19 cellular contexts compared by ENCODE assay signal in the genomic region with DNA sequence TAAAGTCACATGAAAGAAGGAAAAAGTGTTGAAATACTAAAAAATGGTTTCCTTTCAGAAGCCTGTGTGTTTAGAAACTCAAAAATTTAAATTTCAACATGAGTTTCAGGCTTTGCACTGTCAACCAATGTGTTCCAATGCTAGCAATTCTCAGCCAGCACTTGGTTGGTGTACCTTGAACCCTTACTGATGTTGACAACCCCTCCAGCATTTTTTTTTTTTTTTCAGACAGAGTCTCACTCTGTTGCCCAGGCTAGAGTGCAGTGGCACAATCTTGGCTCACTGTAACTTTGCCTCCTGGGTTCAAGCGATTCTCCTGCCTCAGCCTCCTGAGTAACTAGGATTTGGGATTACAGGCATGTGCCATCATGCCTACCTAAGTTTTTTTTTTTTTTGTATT.
A peak's percentile ranks its signal among the peaks of the same experiment; 100 is the strongest.
DNase-seq lines count a peak whose midpoint lies in the region; ATAC-seq and TF ChIP-seq lines count a peak whose summit lies in the region.
"Had no signal": no experiment of that assay in that cellular context is flagged by ENCODE, and none has a peak within 500 bp of the region (broad histone marks: within the 10 kb centered on the region; RNA-seq: fewer than 3 reads in every experiment).

No MANE protein-coding gene starts in this region.

- no peaks in the 10 kb centered on the region for H3K36me3 ChIP-seq in DND-41 (ENCODE audit: insufficient read depth, low read length)
- H3K36me3 ChIP-seq in mesendoderm (ENCODE audit: control insufficient read depth, insufficient read depth, low read length) = no peaks in the 10 kb centered on the region
- H3K36me3 ChIP-seq: adrenal gland, esophagus squamous epithelium, prostate gland, thyroid gland had no signal

- peak overlapping the region; percentile 84; the same call in 1 of the 2 replicates for H3K27ac ChIP-seq in DND-41 (ENCODE audit: low read length)
- no peak overlapping the region for H3K27ac ChIP-seq in mesendoderm (ENCODE audit: low read depth, low read length)
- H3K27ac ChIP-seq: prostate gland, thyroid gland had no signal

- no peak for TF ChIP-seq CTCF in DND-41 (IDR thresholded peaks at IDR 0.05; ENCODE audit: borderline replicate concordance, extremely low read depth, low read length, poor library complexity, severe bottlenecking)

- H3K27me3 ChIP-seq in DND-41 (ENCODE audit: insufficient read depth, low read length, poor library complexity) (no peaks in the 10 kb centered on the region), mesendoderm (ENCODE audit: insufficient read depth, low read length, poor library complexity) (no peaks in the 10 kb centered on the region)
- H3K27me3 ChIP-seq: adrenal gland, esophagus squamous epithelium, thyroid gland had no signal

- no peak overlapping the region for H2BK15ac ChIP-seq in mesendoderm (replicated peaks; ENCODE audit: low read depth)

- peaks cover 44% of the 10 kb centered on the region for H3K4me1 ChIP-seq in DND-41 (ENCODE audit: insufficient read depth, low read length)
- peaks cover 4% of the 10 kb centered on the region for H3K4me1 ChIP-seq in mesendoderm (ENCODE audit: control insufficient read depth, low read depth, low read length)
- H3K4me1 ChIP-seq: adrenal gland, prostate gland, thyroid gland had no signal

- H3K23ac ChIP-seq in mesendoderm (ENCODE audit: low read length) = no peak overlapping the region

- H4K8ac ChIP-seq in mesendoderm (ENCODE audit: low read depth, low read length) = no peak overlapping the region

- H3K18ac ChIP-seq in mesendoderm (ENCODE audit: low read length) = no peak overlapping the region

- H3K4ac ChIP-seq in mesendoderm (ENCODE audit: low read depth, low read length) = no peak overlapping the region

- H2BK120ac ChIP-seq in mesendoderm (ENCODE audit: low read depth, low read length) = no peak overlapping the region

- H3K27ac Mint-ChIP-seq in T-helper 1 cell treated with Interleukin-12 subunit alpha and Interleukin-12 subunit beta and Interleukin-4 antibody, amounts not matched to agents 30 μg/mL and 1 μg/mL, for 36 hours = peak overlapping the region; percentile 100
- peak overlapping the region; percentile 98 for H3K27ac Mint-ChIP-seq in activated T-helper 1 cell treated with anti-CD3 and anti-CD28 coated beads, Interleukin-12 subunit alpha, Interleukin-12 subunit beta, Interleukin-2, Interleukin-4 antibody, amounts not matched to agents 30 ng/mL and 10 ng/mL and 1 ng/mL, durations not matched to agents 14 hours and 24 hours and 36 hours
- peak overlapping the region; percentile 89 for H3K27ac Mint-ChIP-seq in memory B cell
- H3K27ac Mint-ChIP-seq: nephron had no signal

- H4K20me1 ChIP-seq in DND-41 (ENCODE audit: insufficient read depth, low read length) = no peaks in the 10 kb centered on the region

- no peak overlapping the region for H3K56ac ChIP-seq in mesendoderm (ENCODE audit: low read length)

- no peaks in the 10 kb centered on the region for H3K79me1 ChIP-seq in mesendoderm (ENCODE audit: low read length)

- H3K9me3 Mint-ChIP-seq in T-helper 1 cell treated with Interleukin-12 subunit alpha and Interleukin-12 subunit beta and Interleukin-4 antibody, amounts not matched to agents 30 μg/mL and 1 μg/mL, for 36 hours = peaks cover 5% of the 10 kb centered on the region
- no peaks in the 10 kb centered on the region for H3K9me3 Mint-ChIP-seq in activated T-helper 1 cell treated with anti-CD3 and anti-CD28 coated beads, Interleukin-12 subunit alpha, Interleukin-12 subunit beta, Interleukin-2, Interleukin-4 antibody, amounts not matched to agents 30 ng/mL and 10 ng/mL and 1 ng/mL, durations not matched to agents 14 hours and 24 hours and 36 hours
- no peaks in the 10 kb centered on the region for H3K9me3 Mint-ChIP-seq in memory B cell
- H3K9me3 Mint-ChIP-seq: H9, nephron had no signal

- no peak overlapping the region for H3K9ac ChIP-seq in DND-41 (ENCODE audit: low read depth, low read length)
- no peak overlapping the region for H3K9ac ChIP-seq in mesendoderm (ENCODE audit: low read length)
- H3K9ac ChIP-seq: SK-N-SH had no signal

- 0 out of 2 replicates have a peak overlapping the region, but pooled peaks have one; percentile 9 for H2AFZ ChIP-seq in DND-41 (ENCODE audit: low read depth, low read length)

- WGBS in mesendoderm (ENCODE audit: extremely low coverage, insufficient coverage, low lambda C conversion rate) = no CpG with 5 or more reads among the region's 1 CpG

- peaks cover 14% of the 10 kb centered on the region for H3K36me3 Mint-ChIP-seq in T-helper 1 cell treated with Interleukin-12 subunit alpha and Interleukin-12 subunit beta and Interleukin-4 antibody, amounts not matched to agents 30 μg/mL and 1 μg/mL, for 36 hours (ENCODE audit: low read depth)
- H3K36me3 Mint-ChIP-seq in activated T-helper 1 cell treated with anti-CD3 and anti-CD28 coated beads, Interleukin-12 subunit alpha, Interleukin-12 subunit beta, Interleukin-2, Interleukin-4 antibody, amounts not matched to agents 30 ng/mL and 10 ng/mL and 1 ng/mL, durations not matched to agents 14 hours and 24 hours and 36 hours (ENCODE audit: low read depth) = peaks cover 5% of the 10 kb centered on the region
- peaks cover 4% of the 10 kb centered on the region for H3K36me3 Mint-ChIP-seq in memory B cell

- H3K4me3 Mint-ChIP-seq in T-helper 1 cell treated with Interleukin-12 subunit alpha and Interleukin-12 subunit beta and Interleukin-4 antibody, amounts not matched to agents 30 μg/mL and 1 μg/mL, for 36 hours = no peak overlapping the region
- H3K4me3 Mint-ChIP-seq in activated T-helper 1 cell treated with anti-CD3 and anti-CD28 coated beads, Interleukin-12 subunit alpha, Interleukin-12 subunit beta, Interleukin-2, Interleukin-4 antibody, amounts not matched to agents 30 ng/mL and 10 ng/mL and 1 ng/mL, durations not matched to agents 14 hours and 24 hours and 36 hours = peak overlapping the region; percentile 64
- H3K4me3 Mint-ChIP-seq in memory B cell = no peak overlapping the region
- H3K4me3 Mint-ChIP-seq: H9, nephron had no signal

- H3K79me2 ChIP-seq in DND-41 (ENCODE audit: insufficient read depth, low read length) (no peaks in the 10 kb centered on the region), mesendoderm (ENCODE audit: control insufficient read depth, insufficient read depth, low read length) (no peaks in the 10 kb centered on the region)

- no peak overlapping the region for H2AK5ac ChIP-seq in mesendoderm (ENCODE audit: low read length)

- no peak overlapping the region for H2BK5ac ChIP-seq in mesendoderm (ENCODE audit: low read length)

- intact Hi-C loops in activated T-helper 1 cell treated with anti-CD3 and anti-CD28 coated beads, Interleukin-12 subunit alpha, Interleukin-12 subunit beta, Interleukin-2, Interleukin-4 antibody, amounts not matched to agents 30 ng/mL and 10 ng/mL and 1 ng/mL, durations not matched to agents 14 hours and 24 hours and 36 hours (cut with micrococcal nuclease) = loop anchor here (1.0 to 5.0 kb wide), 10 partner anchors 8 to 944 kb away; a partner anchor contains a TSS

- H3K9me3 ChIP-seq in DND-41 (ENCODE audit: insufficient read depth, low read length, severe bottlenecking) = no peaks in the 10 kb centered on the region
- H3K9me3 ChIP-seq: adrenal gland, esophagus squamous epithelium, prostate gland, SK-N-SH, thyroid gland had no signal

- no peak overlapping the region for H4K5ac ChIP-seq in mesendoderm (ENCODE audit: low read length)

- no peak for ATAC-seq in DND-41 (ENCODE audit: insufficient read depth, low read depth)
- ATAC-seq in memory B cell (ENCODE audit: low read depth) = no peak
- ATAC-seq in HG03039 (IDR thresholded peaks at IDR 0.05; ENCODE audit: unreplicated experiment) = no peak

- peaks cover 68% of the 10 kb centered on the region for H3K4me1 Mint-ChIP-seq in T-helper 1 cell treated with Interleukin-12 subunit alpha and Interleukin-12 subunit beta and Interleukin-4 antibody, amounts not matched to agents 30 μg/mL and 1 μg/mL, for 36 hours (ENCODE audit: low read depth)
- peaks cover 82% of the 10 kb centered on the region for H3K4me1 Mint-ChIP-seq in activated T-helper 1 cell treated with anti-CD3 and anti-CD28 coated beads, Interleukin-12 subunit alpha, Interleukin-12 subunit beta, Interleukin-2, Interleukin-4 antibody, amounts not matched to agents 30 ng/mL and 10 ng/mL and 1 ng/mL, durations not matched to agents 14 hours and 24 hours and 36 hours (ENCODE audit: low read depth)
- H3K4me1 Mint-ChIP-seq in memory B cell = peaks cover 25% of the 10 kb centered on the region
- H3K4me1 Mint-ChIP-seq: nephron had no signal

- no peaks in the 10 kb centered on the region for H3K27me3 Mint-ChIP-seq in T-helper 1 cell treated with Interleukin-12 subunit alpha and Interleukin-12 subunit beta and Interleukin-4 antibody, amounts not matched to agents 30 μg/mL and 1 μg/mL, for 36 hours (ENCODE audit: low read depth)
- peaks cover 5% of the 10 kb centered on the region for H3K27me3 Mint-ChIP-seq in activated T-helper 1 cell treated with anti-CD3 and anti-CD28 coated beads, Interleukin-12 subunit alpha, Interleukin-12 subunit beta, Interleukin-2, Interleukin-4 antibody, amounts not matched to agents 30 ng/mL and 10 ng/mL and 1 ng/mL, durations not matched to agents 14 hours and 24 hours and 36 hours (ENCODE audit: insufficient read depth)
- H3K27me3 Mint-ChIP-seq in memory B cell = no peaks in the 10 kb centered on the region

- H3K4me3 ChIP-seq in DND-41 (ENCODE audit: low read depth in 1 of 2, low read length in 2 of 2) = no peak overlapping the region
- H3K4me3 ChIP-seq in mesendoderm (ENCODE audit: low read length) = no peak overlapping the region
- H3K4me3 ChIP-seq: adrenal gland, esophagus squamous epithelium, lung, prostate gland, thyroid gland had no signal

- H3K4me2 ChIP-seq in DND-41 (ENCODE audit: insufficient read depth, low read length) (no peak overlapping the region), mesendoderm (ENCODE audit: low read length) (no peak overlapping the region)
- H3K4me2 ChIP-seq: SK-N-SH had no signal

- DNase-seq in T-helper 1 cell = no peak
- DNase-seq in DND-41 = no peak
- no peak for DNase-seq in activated T-helper 1 cell treated with anti-CD3 and anti-CD28 coated beads, Interleukin-12 subunit alpha, Interleukin-12 subunit beta, Interleukin-2, Interleukin-4 antibody, amounts not matched to agents 30 ng/mL and 10 ng/mL and 1 ng/mL, durations not matched to agents 14 hours and 24 hours and 36 hours (ENCODE audit: low spot score)
- no peak for DNase-seq in memory B cell (ENCODE audit: low spot score in 2 of 2)
- no peak for DNase-seq in mesendoderm
- DNase-seq in NCI-H2029 treated with DMSO at 0.1 percent for 48 hours (lab: John Stamatoyannopoulos, UW) = no peak
- DNase-seq: adrenal gland, C1 segment of cervical spinal cord, DMS79, esophagus squamous epithelium, H9, NCI-H82, SK-N-SH, thyroid gland had no signal
